Comparison of ENCODE assay signal across 15 cellular contexts in the genomic region with DNA sequence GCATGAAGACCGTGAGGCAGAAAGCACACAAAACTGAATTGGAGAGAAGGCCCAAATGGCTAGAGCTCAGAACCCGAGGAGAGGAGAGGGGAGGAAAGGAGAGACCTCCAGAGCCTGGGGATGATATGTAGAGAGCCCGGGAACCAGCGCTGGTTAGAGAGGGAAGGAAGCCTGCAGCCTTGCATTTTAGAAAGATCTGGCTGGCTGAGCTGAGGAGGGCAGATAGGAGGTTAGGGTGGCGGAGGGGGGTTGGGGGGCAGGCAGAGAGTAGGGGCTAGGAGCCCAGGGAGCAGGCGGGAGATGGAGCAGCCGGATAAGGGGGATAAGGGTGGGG.
DNase-seq lines count a peak whose midpoint lies in the region; FAIRE-seq and TF ChIP-seq lines count a peak whose summit lies in the region.
"Had no signal": no experiment of that assay in that cellular context is flagged by ENCODE, and none has a peak within 500 bp of the region (broad histone marks: within the 10 kb centered on the region; RNA-seq: fewer than 3 reads in every experiment).

No MANE protein-coding gene starts in this region.

- no peaks in the 10 kb centered on the region for H3K9me3 Mint-ChIP-seq in MCF 10A (ENCODE audit: unreplicated experiment)
- peaks cover 1% of the 10 kb centered on the region for H3K9me3 Mint-ChIP-seq in astrocyte (ENCODE audit: unreplicated experiment)
- no peaks in the 10 kb centered on the region for H3K9me3 Mint-ChIP-seq in mesothelial cell of epicardium

- POLR2A ChIA-PET in MCF 10A (lab: Yijun Ruan, JAX): interaction anchor here (0.7 to 6.2 kb wide), 4 partner anchors 10 to 316 kb away, joined by 3 to 155 read pairs (median 22); a partner anchor contains a TSS

- H3K27me3 ChIP-seq in mammary epithelial cell (ENCODE audit: insufficient read depth, low read length): no peaks in the 10 kb centered on the region
- H3K27me3 ChIP-seq in astrocyte (ENCODE audit: insufficient read depth, low read length): no peaks in the 10 kb centered on the region
- H3K27me3 ChIP-seq in thyroid gland: no peaks in the 10 kb centered on the region

- H3K27me3 Mint-ChIP-seq in MCF 10A (ENCODE audit: insufficient read depth, unreplicated experiment) (no peaks in the 10 kb centered on the region), astrocyte (ENCODE audit: low read depth, unreplicated experiment) (no peaks in the 10 kb centered on the region), mesothelial cell of epicardium (ENCODE audit: low read depth) (no peaks in the 10 kb centered on the region)

- no peak overlapping the region for H3K9ac ChIP-seq in mammary epithelial cell (ENCODE audit: insufficient read depth, low read length)
- H3K9ac ChIP-seq in astrocyte (ENCODE audit: low read length): no peak overlapping the region

- H2AFZ ChIP-seq in mammary epithelial cell (ENCODE audit: low read depth, low read length): no peak overlapping the region
- H2AFZ ChIP-seq in astrocyte (ENCODE audit: low read depth, low read length): no peak overlapping the region

- DNase-seq in MCF 10A (ENCODE audit: unreplicated experiment): no peak
- no peak for DNase-seq in mammary epithelial cell
- no peak for DNase-seq in astrocyte (ENCODE audit: low read depth)
- no peak for DNase-seq in mesothelial cell of epicardium (ENCODE audit: low spot score in 2 of 2, unreplicated experiment in 2 of 2)
- no peak for DNase-seq in thyroid gland
- no peak for DNase-seq in ACHN
- DNase-seq in cerebellar nuclear complex (lab: John Stamatoyannopoulos, UW): no peak
- DNase-seq in NCI-H524 treated with DMSO at 0.1 percent for 48 hours (lab: John Stamatoyannopoulos, UW): no peak
- DNase-seq: activated CD4-positive, alpha-beta T cell treated with anti-CD3 and anti-CD28 coated beads, Interleukin-2, amount 50 U/mL, for 48 hours; activated naive CD4-positive, alpha-beta T cell; dermis blood vessel endothelial cell; EL; NCI-H1694 treated with DMSO at 0.1 percent for 48 hours had no signal

- 79% methylated on average over 4 of the region's 7 CpGs for WGBS in mammary epithelial cell (ENCODE audit: low coverage, missing lambda C conversion rate)
- 76 to 83% methylated on average over 7 of the region's 7 CpGs for WGBS in thyroid gland, 2 donors

- in situ Hi-C loops in mammary epithelial cell (cut with MboI; ENCODE audit: low sequenced_read_pairs in 2 of 2) (loop anchor here in 1 of 2 donors (25.0 kb wide), 1 partner anchor 356 kb away; no protein-coding TSS in a partner anchor), ACHN (cut with HindIII; ENCODE audit: low pct_ligation_motif_present, low pct_unique_long_range_greater_than_20kb, low sequenced_read_pairs) (no loop called here)

- CTCF ChIA-PET in MCF 10A (lab: Yijun Ruan, JAX): interaction anchor here (0.5 to 5.9 kb wide), 4 partner anchors 9 to 362 kb away, joined by 3 to 35 read pairs (median 4); no protein-coding TSS in a partner anchor
- CTCF ChIA-PET in mammary epithelial cell (lab: Charles Lee; ENCODE audit: low non-redundant PET): no interaction called here

- intact Hi-C loops in MCF 10A (cut with micrococcal nuclease): no loop called here
- intact Hi-C loops in mammary epithelial cell (cut with micrococcal nuclease): no loop called here
- intact Hi-C loops in thyroid gland (cut with DNase I): loop anchor here (2.0 to 5.0 kb wide), 3 partner anchors 111 to 321 kb away; no protein-coding TSS in a partner anchor

- H3K4me3 Mint-ChIP-seq in MCF 10A (ENCODE audit: unreplicated experiment) (peak overlapping the region; percentile 22), astrocyte (ENCODE audit: unreplicated experiment) (no peak overlapping the region), mesothelial cell of epicardium (peak overlapping the region; percentile 13)

- H3K4me3 ChIP-seq in mammary epithelial cell (replicated peaks in 1 of 3; ENCODE audit: insufficient read depth in 1 of 3, low read depth in 2 of 3, low read length in 3 of 3) (no peak overlapping the region), astrocyte (ENCODE audit: insufficient read depth, low read depth, low read length) (no peak overlapping the region), thyroid gland (replicated peaks in 1 of 3) (no peak overlapping the region)

- no peak overlapping the region for H3K27ac Mint-ChIP-seq in MCF 10A (ENCODE audit: low read depth, unreplicated experiment)
- H3K27ac Mint-ChIP-seq in astrocyte (ENCODE audit: unreplicated experiment): peak overlapping the region; percentile 66
- H3K27ac Mint-ChIP-seq in mesothelial cell of epicardium: peak overlapping the region; percentile 90
- H3K27ac Mint-ChIP-seq: IgD-negative memory B cell had no signal

- H3K4me1 ChIP-seq in mammary epithelial cell (ENCODE audit: insufficient read depth, low read length): peaks cover 22% of the 10 kb centered on the region
- H3K4me1 ChIP-seq in astrocyte (ENCODE audit: insufficient read depth, low read length): peaks cover 65% of the 10 kb centered on the region
- peaks cover 63 to 81% of the 10 kb centered on the region in 2 donors for H3K4me1 ChIP-seq in thyroid gland

- H3K79me2 ChIP-seq in mammary epithelial cell (ENCODE audit: insufficient read depth, low read length): no peaks in the 10 kb centered on the region
- peaks cover 43% of the 10 kb centered on the region for H3K79me2 ChIP-seq in astrocyte (ENCODE audit: insufficient read depth, low read length)

- no peak overlapping the region for H3K4me2 ChIP-seq in mammary epithelial cell (ENCODE audit: insufficient read depth, low read depth, low read length)
- H3K4me2 ChIP-seq in astrocyte (ENCODE audit: low read length): no peak overlapping the region

- FAIRE-seq in astrocyte (lab: Jason Lieb, UNC): no peak
- FAIRE-seq: H54 had no signal

- H3K27ac ChIP-seq in mammary epithelial cell (ENCODE audit: insufficient read depth, low read depth, low read length) (no peak overlapping the region), astrocyte (ENCODE audit: low read depth, low read length) (no peak overlapping the region), thyroid gland (peak overlapping the region in 2 of 3 donors; percentile 97 to 100)

- dilution Hi-C loops in mammary epithelial cell (cut with HindIII; ENCODE audit: low sequenced_read_pairs): no loop called here

- H4K20me1 ChIP-seq in mammary epithelial cell (ENCODE audit: insufficient read depth, low read length) (no peaks in the 10 kb centered on the region), astrocyte (ENCODE audit: insufficient read depth, low read length) (no peaks in the 10 kb centered on the region)

- H3K36me3 Mint-ChIP-seq in MCF 10A (ENCODE audit: insufficient read depth, unreplicated experiment): peaks cover 18% of the 10 kb centered on the region
- peaks cover 2% of the 10 kb centered on the region for H3K36me3 Mint-ChIP-seq in astrocyte (ENCODE audit: low read depth, unreplicated experiment)
- no peaks in the 10 kb centered on the region for H3K36me3 Mint-ChIP-seq in mesothelial cell of epicardium
- H3K36me3 Mint-ChIP-seq: IgD-negative memory B cell had no signal

- H3K9me3 ChIP-seq in mammary epithelial cell (replicated peaks; ENCODE audit: insufficient read depth, low read length) (no peaks in the 10 kb centered on the region), astrocyte (ENCODE audit: insufficient read depth, low read depth, low read length) (no peaks in the 10 kb centered on the region), thyroid gland (no peaks in the 10 kb centered on the region)

- no peak for TF ChIP-seq POLR2A in thyroid gland (IDR thresholded peaks at IDR 0.05)

- TF ChIP-seq CTCF in MCF 10A (IDR thresholded peaks at IDR 0.05; ENCODE audit: unreplicated experiment) (no peak), mammary epithelial cell (conservative IDR thresholded peaks at IDR 0.05 in 1 of 2, IDR thresholded peaks at IDR 0.05 in 1 of 2; ENCODE audit: extremely low read depth in 1 of 2, insufficient read depth in 1 of 2, low read depth in 1 of 2, low read length in 2 of 2) (no peak), astrocyte (IDR thresholded peaks at IDR 0.05; ENCODE audit: insufficient read depth, low read depth, low read length) (no peak), mesothelial cell of epicardium (IDR thresholded peaks at IDR 0.05; ENCODE audit: unreplicated experiment) (no peak), thyroid gland (IDR thresholded peaks at IDR 0.05) (no peak)

- BruUV-seq in MCF 10A (replicated peaks; lab: Mats Ljungman, UMichigan): no TSS peak
- BruUV-seq in mammary epithelial cell (replicated peaks; lab: Mats Ljungman, UMichigan): no TSS peak

- H3K4me1 Mint-ChIP-seq in MCF 10A (ENCODE audit: insufficient read depth, unreplicated experiment): peaks cover 56% of the 10 kb centered on the region
- peaks cover 50% of the 10 kb centered on the region for H3K4me1 Mint-ChIP-seq in astrocyte (ENCODE audit: low read depth, unreplicated experiment)
- H3K4me1 Mint-ChIP-seq in mesothelial cell of epicardium: peaks cover 82% of the 10 kb centered on the region

- H3K36me3 ChIP-seq in mammary epithelial cell (ENCODE audit: insufficient read depth, low read length) (no peaks in the 10 kb centered on the region), astrocyte (ENCODE audit: insufficient read depth, low read length) (no peaks in the 10 kb centered on the region), thyroid gland (no peaks in the 10 kb centered on the region)

Comparison
In these comparisons a context has a peak if more than half of its experiments do, and no peak if none do; other contexts are left out.
1. H3K27ac ChIP-seq: peak in thyroid gland (2 of 3); none in mammary epithelial cell (single experiment) and astrocyte (single experiment).